Comparison of ENCODE assay signal across 8 cellular contexts in the genomic region with DNA sequence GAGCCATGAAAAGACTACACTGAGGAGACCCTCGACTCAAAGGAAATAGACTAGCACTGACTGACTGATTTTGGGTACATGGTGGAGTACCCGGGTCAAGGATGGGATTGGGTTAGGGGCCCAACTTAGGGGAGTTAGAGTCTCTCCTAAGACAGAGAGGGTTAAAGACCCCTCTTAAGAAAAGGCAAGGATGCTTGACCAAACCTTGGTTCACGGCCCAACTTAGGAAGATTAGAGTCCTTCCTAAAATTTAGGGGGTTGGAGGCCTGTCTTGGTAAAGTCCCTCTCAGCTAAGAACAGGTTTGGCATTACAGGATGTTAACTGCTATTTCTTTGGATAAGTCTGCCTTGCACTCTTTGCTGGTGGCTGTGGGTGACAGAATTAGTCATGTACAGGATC. TPM values are rescaled to one million over a fixed set of nuclear protein-coding genes. Genes with fewer than 3 reads are reported as not detected.
"Had no signal": no experiment of that assay in that cellular context is flagged by ENCODE, and none has a peak within 500 bp of the region (broad histone marks: within the 10 kb centered on the region; RNA-seq: fewer than 3 reads in every experiment).

No MANE protein-coding gene starts in this region.

- H3K27ac ChIP-seq: HL-60 had no signal

- H3K9me3 Mint-ChIP-seq: GM23338, H9 had no signal

- DNase-seq: H9, HCEC 1CT had no signal

- ATAC-seq: GM23338, HepG2 had no signal

- H3K27ac Mint-ChIP-seq: GM23338, H9 had no signal

- H3K4me3 Mint-ChIP-seq: GM23338, H9, IgD-negative memory B cell had no signal

- H3K4me3 ChIP-seq: GM23338 had no signal

- H2AFZ ChIP-seq: GM23338 had no signal

- H3K36me3 Mint-ChIP-seq: IgD-negative memory B cell had no signal

- H3K4me2 ChIP-seq: GM23338 had no signal

RNA-seq across cellular contexts. Expression of a gene that starts 12.2 kb away (rescaled TPM):
- total RNA-seq: H1, H9, HepG2, HT1080 had no signal
- polyA plus RNA-seq: H1, IgD-negative memory B cell had no signal
